ENCODE assay signal across 14 cellular contexts in the genomic region with DNA sequence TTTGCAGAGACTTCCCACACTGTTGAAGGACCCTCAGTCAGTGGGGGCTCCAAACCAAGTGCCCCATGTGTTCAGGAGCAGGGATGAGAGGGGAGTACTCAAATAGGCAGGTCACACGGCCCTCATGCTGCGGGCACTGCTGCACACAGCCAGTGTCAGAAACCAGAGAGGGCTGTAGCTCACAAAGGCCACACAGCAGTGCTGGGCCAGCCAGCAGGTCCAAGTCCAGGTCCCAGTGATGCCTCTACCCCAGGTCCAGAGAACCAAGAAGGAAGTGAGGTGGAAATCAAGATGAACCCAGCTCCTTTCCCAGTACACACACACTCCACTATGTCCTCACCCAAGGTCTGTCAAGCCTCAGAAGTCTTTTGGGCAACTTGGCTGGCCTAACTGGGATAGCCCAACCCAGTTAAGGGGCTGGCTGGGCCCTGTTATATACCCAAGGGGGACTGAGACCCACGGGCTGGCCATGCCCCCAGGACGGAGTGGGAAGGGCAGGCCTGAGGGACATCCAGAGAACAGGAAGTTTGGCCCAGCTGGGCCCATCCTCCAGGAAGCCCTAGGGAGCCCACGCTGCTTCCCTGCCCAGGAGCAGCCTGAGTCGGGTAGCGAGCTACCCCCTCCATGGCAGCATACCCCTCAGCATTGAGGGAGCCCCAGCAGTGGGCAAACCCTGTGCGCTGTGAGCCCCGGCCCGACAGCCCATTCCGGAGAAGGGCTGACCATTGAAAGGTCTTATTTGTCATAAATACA. TPM values are rescaled to one million over a fixed set of nuclear protein-coding genes. Genes with fewer than 3 reads are reported as not detected.
DNase-seq lines count a peak whose midpoint lies in the region; ATAC-seq and TF ChIP-seq lines count a peak whose summit lies in the region.
"Had no signal": no experiment of that assay in that cellular context is flagged by ENCODE, and none has a peak within 500 bp of the region (broad histone marks: within the 10 kb centered on the region; RNA-seq: fewer than 3 reads in every experiment).

No MANE protein-coding gene starts in this region.

- H3K4me1 ChIP-seq in heart right ventricle: peaks cover 0 to 10% (median 0%) of the 10 kb centered on the region in 9 donors
- peaks cover 19% of the 10 kb centered on the region for H3K4me1 ChIP-seq in lower lobe of right lung
- H3K4me1 ChIP-seq in upper lobe of right lung: no peaks in the 10 kb centered on the region

- intact Hi-C loops in left ventricle myocardium superior (cut with micrococcal nuclease) (no loop called here), heart right ventricle (cut with DNase I) (no loop called here), lower lobe of right lung (cut with DNase I) (no loop called here), upper lobe of right lung (cut with DNase I) (no loop called here)

- H3K27me3 ChIP-seq in heart right ventricle: peaks cover 0 to 7% (median 0%) of the 10 kb centered on the region in 7 donors
- no peaks in the 10 kb centered on the region for H3K27me3 ChIP-seq in lower lobe of right lung (ENCODE audit: low read depth)
- no peaks in the 10 kb centered on the region for H3K27me3 ChIP-seq in upper lobe of right lung

- H3K4me3 ChIP-seq in heart right ventricle: no peak overlapping the region
- no peak overlapping the region for H3K4me3 ChIP-seq in lower lobe of right lung
- H3K4me3 ChIP-seq in upper lobe of right lung: no peak overlapping the region

- TF ChIP-seq CTCF in heart right ventricle (IDR thresholded peaks at IDR 0.05) (no peak), WTC11 (IDR thresholded peaks at IDR 0.05) (no peak), lower lobe of right lung (IDR thresholded peaks at IDR 0.05) (no peak), upper lobe of right lung (IDR thresholded peaks at IDR 0.05) (no peak)

- H3K9me3 ChIP-seq in heart right ventricle: no peaks in the 10 kb centered on the region
- no peaks in the 10 kb centered on the region for H3K9me3 ChIP-seq in lower lobe of right lung
- no peaks in the 10 kb centered on the region for H3K9me3 ChIP-seq in upper lobe of right lung

- H3K4me3 Mint-ChIP-seq in WTC11: no peak overlapping the region
- H3K4me3 Mint-ChIP-seq: IgD-negative memory B cell had no signal

- no peak overlapping the region for H3K27ac Mint-ChIP-seq in WTC11
- H3K27ac Mint-ChIP-seq: IgD-negative memory B cell had no signal

- 69 to 76% methylated on average over 11 of the region's 11 CpGs for WGBS in heart right ventricle, 2 donors

- POLR2A ChIA-PET in WTC11 (lab: Charles Lee): no interaction called here

- H3K4me1 Mint-ChIP-seq in WTC11: peaks cover 19% of the 10 kb centered on the region
- H3K4me1 Mint-ChIP-seq: IgD-negative memory B cell had no signal

- H3K36me3 Mint-ChIP-seq in WTC11: no peaks in the 10 kb centered on the region

- CTCF ChIA-PET in WTC11 (lab: Charles Lee): interaction anchor here (1.2 to 2.7 kb wide), 6 partner anchors 7 to 347 kb away, joined by 3 to 23 read pairs (median 6); no protein-coding TSS in a partner anchor

- H3K27ac ChIP-seq in heart right ventricle (no peak overlapping the region), lower lobe of right lung (no peak overlapping the region), upper lobe of right lung (no peak overlapping the region)

- H3K36me3 ChIP-seq in heart right ventricle (no peaks in the 10 kb centered on the region), lower lobe of right lung (no peaks in the 10 kb centered on the region), upper lobe of right lung (no peaks in the 10 kb centered on the region)

- peaks cover 7% of the 10 kb centered on the region for H3K9me3 Mint-ChIP-seq in WTC11
- H3K9me3 Mint-ChIP-seq: IgD-negative memory B cell had no signal

- ATAC-seq in left ventricle myocardium superior (no peak), heart right ventricle (no peak), WTC11 (no peak), lower lobe of right lung (no peak), upper lobe of right lung (no peak), HG03432 (IDR thresholded peaks at IDR 0.05; ENCODE audit: unreplicated experiment) (no peak)

- DNase-seq in left ventricle myocardium superior (peak; percentile 10), heart right ventricle (no peak), WTC11 (ENCODE audit: low spot score) (peak; percentile 7), lower lobe of right lung (peak; percentile 28), upper lobe of right lung (peak; percentile 52), NOMO-1 treated with DMSO at 0.1 percent for 48 hours (lab: John Stamatoyannopoulos, UW; ENCODE audit: unreplicated experiment) (no peak)
- no peak for DNase-seq in activated CD4-positive, alpha-beta T cell treated with anti-CD3 and anti-CD28 coated beads, Interleukin-2, amount 50 U/mL, for 1 hour
- DNase-seq: C1 segment of cervical spinal cord, COR-L47, NCI-H1436 treated with DMSO at 0.1 percent for 48 hours, NCI-H2081, NCI-H510A treated with DMSO at 0.1 percent for 48 hours had no signal

- H3K27me3 Mint-ChIP-seq in WTC11 (ENCODE audit: low read depth): no peaks in the 10 kb centered on the region

TF ChIP-seq in WTC11, 78 proteins besides CTCF, POLR2A, EP300 and RAD21:
- TF ChIP-seq, protein P1, sequence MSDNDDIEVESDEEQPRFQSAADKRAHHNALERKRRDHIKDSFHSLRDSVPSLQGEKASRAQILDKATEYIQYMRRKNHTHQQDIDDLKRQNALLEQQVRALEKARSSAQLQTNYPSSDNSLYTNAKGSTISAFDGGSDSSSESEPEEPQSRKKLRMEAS (CRISPR knock-in tag; IDR thresholded peaks at IDR 0.05): no peak
- TF ChIP-seq ETV6 (CRISPR knock-in tag; IDR thresholded peaks at IDR 0.05): no peak
- no peak for TF ChIP-seq MYBL2 (CRISPR knock-in tag; IDR thresholded peaks at IDR 0.05)
- TF ChIP-seq, protein P2, sequence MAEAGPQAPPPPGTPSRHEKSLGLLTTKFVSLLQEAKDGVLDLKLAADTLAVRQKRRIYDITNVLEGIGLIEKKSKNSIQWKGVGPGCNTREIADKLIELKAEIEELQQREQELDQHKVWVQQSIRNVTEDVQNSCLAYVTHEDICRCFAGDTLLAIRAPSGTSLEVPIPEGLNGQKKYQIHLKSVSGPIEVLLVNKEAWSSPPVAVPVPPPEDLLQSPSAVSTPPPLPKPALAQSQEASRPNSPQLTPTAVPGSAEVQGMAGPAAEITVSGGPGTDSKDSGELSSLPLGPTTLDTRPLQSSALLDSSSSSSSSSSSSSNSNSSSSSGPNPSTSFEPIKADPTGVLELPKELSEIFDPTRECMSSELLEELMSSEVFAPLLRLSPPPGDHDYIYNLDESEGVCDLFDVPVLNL (CRISPR knock-in tag; IDR thresholded peaks at IDR 0.05; ENCODE audit: borderline replicate concordance, low read depth): no peak
- no peak for TF ChIP-seq JUN (CRISPR knock-in tag; IDR thresholded peaks at IDR 0.05)

RNA-seq across cellular contexts. Expression of a gene that starts 24.3 kb away (rescaled TPM):
- total RNA-seq in left ventricle myocardium superior (2.4 TPM), heart right ventricle (1 to 10 TPM in 9 of 10 donors, under 1 TPM in 1; 0.77 to 3.4 (median 1.9) TPM), WTC11 (2021) (0.21 to 0.50 TPM (median 0.37 TPM) in 3 replicates), lower lobe of right lung (2.5 TPM), upper lobe of right lung (3.0 TPM)
- 1 to 10 TPM in 1 of 2 donors, under 1 TPM in 1; 0.44 to 1.2 TPM for polyA plus RNA-seq in heart right ventricle
- polyA plus RNA-seq: IgD-negative memory B cell had no signal

Comparison
In these comparisons a context has a peak if more than half of its experiments do, and no peak if none do; other contexts are left out.
1. DNase-seq: peak in left ventricle myocardium superior (single experiment), WTC11 (single experiment), lower lobe of right lung (single experiment) and upper lobe of right lung (single experiment); none in heart right ventricle (0 of 2), NOMO-1 treated with DMSO at 0.1 percent for 48 hours (single experiment) and activated CD4-positive, alpha-beta T cell treated with anti-CD3 and anti-CD28 coated beads, Interleukin-2, amount 50 U/mL, for 1 hour (single experiment).